ENCODE assay signal across 16 cellular contexts in the genomic region with DNA sequence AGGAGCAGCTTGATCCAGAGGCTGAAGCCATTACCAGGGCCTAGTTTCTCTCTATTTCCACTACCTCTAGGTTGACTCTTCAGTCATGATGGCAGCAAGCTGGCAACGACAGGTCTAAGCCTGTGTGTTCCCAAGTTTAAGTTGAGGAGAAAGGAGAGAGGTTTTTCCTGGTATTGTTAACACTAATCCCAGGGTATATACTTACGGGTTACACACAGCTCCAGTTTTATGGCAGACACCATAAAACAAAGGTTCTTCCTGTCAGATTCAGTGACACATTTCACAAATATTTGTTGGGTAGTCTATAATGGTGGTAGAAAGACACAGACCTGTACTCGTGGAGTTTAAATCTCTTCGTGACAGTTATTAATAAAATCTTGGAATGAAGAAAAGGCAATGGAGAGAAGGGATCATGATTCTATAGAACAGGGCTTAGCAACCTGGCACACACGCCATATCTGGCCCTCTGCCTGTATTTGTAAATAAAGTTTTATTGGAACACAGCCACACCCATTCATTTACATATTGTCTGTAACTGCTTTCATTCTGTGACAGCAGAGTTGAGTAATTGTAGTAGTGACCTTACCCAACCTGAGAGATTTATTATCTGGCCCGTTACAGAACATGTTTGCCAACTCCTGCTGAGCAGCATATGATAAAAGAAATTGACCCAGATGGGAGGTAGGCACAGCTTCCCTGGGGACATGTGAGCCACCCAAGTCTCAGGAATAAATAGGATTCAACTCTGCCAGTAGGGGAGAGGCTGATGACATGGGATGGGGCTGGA.
"Had no signal": no experiment of that assay in that cellular context is flagged by ENCODE, and none has a peak within 500 bp of the region (broad histone marks: within the 10 kb centered on the region; RNA-seq: fewer than 3 reads in every experiment).

No MANE protein-coding gene starts in this region.

- ATAC-seq: activated CD8-positive, alpha-beta memory T cell treated with anti-CD3 and anti-CD28 coated beads, Interleukin-2, amount 10 ng/mL, durations not matched to agents 7 days and 5 days; lower lobe of right lung; naive thymus-derived CD4-positive, alpha-beta T cell; right cardiac atrium; stimulated activated effector memory CD8-positive, alpha-beta T cell treated with anti-CD3 and anti-CD28 coated beads, Interleukin-12 subunit alpha, Interleukin-12 subunit beta, amount 100 ng/mL, for 72 hours had no signal

- H3K27ac Mint-ChIP-seq: activated CD8-positive, alpha-beta memory T cell treated with anti-CD3 and anti-CD28 coated beads, Interleukin-2, amount 10 ng/mL, durations not matched to agents 7 days and 5 days; activated naive CD4-positive, alpha-beta T cell treated with anti-CD3 and anti-CD28 coated beads, Interleukin-2, amount 50 U/mL, for 24 hours; activated T-cell treated with anti-CD3 and anti-CD28 coated beads, Interleukin-2, amount 50 U/mL, for 24 hours; naive thymus-derived CD4-positive, alpha-beta T cell; stimulated activated effector memory CD8-positive, alpha-beta T cell treated with anti-CD3 and anti-CD28 coated beads, Interleukin-12 subunit alpha, Interleukin-12 subunit beta, amount 100 ng/mL, for 72 hours had no signal

- H3K9me3 Mint-ChIP-seq: activated naive CD4-positive, alpha-beta T cell treated with anti-CD3 and anti-CD28 coated beads, Interleukin-2, amount 50 U/mL, for 24 hours; activated T-cell treated with anti-CD3 and anti-CD28 coated beads, Interleukin-2, amount 50 U/mL, for 24 hours; stimulated activated effector memory CD8-positive, alpha-beta T cell treated with anti-CD3 and anti-CD28 coated beads, Interleukin-12 subunit alpha, Interleukin-12 subunit beta, amount 100 ng/mL, for 72 hours had no signal

- H3K27me3 Mint-ChIP-seq: activated CD8-positive, alpha-beta memory T cell treated with anti-CD3 and anti-CD28 coated beads, Interleukin-2, amount 10 ng/mL, durations not matched to agents 7 days and 5 days; activated naive CD4-positive, alpha-beta T cell treated with anti-CD3 and anti-CD28 coated beads, Interleukin-2, amount 50 U/mL, for 24 hours; activated T-cell treated with anti-CD3 and anti-CD28 coated beads, Interleukin-2, amount 50 U/mL, for 24 hours had no signal

- H3K4me1 ChIP-seq: lower lobe of right lung had no signal

- H3K4me3 ChIP-seq: lower lobe of right lung, thyroid gland had no signal

- H3K27ac ChIP-seq: brain microvascular endothelial cell, lower lobe of right lung, neutrophil, thyroid gland had no signal

- H3K9me3 ChIP-seq: lower lobe of right lung, neutrophil, thyroid gland had no signal

- H3K4me3 Mint-ChIP-seq: activated CD8-positive, alpha-beta memory T cell treated with anti-CD3 and anti-CD28 coated beads, Interleukin-2, amount 10 ng/mL, durations not matched to agents 7 days and 5 days; activated naive CD4-positive, alpha-beta T cell treated with anti-CD3 and anti-CD28 coated beads, Interleukin-2, amount 50 U/mL, for 24 hours; activated T-cell treated with anti-CD3 and anti-CD28 coated beads, Interleukin-2, amount 50 U/mL, for 24 hours; naive thymus-derived CD4-positive, alpha-beta T cell; stimulated activated effector memory CD8-positive, alpha-beta T cell treated with anti-CD3 and anti-CD28 coated beads, Interleukin-12 subunit alpha, Interleukin-12 subunit beta, amount 100 ng/mL, for 72 hours had no signal

- H3K36me3 Mint-ChIP-seq: activated CD8-positive, alpha-beta memory T cell treated with anti-CD3 and anti-CD28 coated beads, Interleukin-2, amount 10 ng/mL, durations not matched to agents 7 days and 5 days; activated naive CD4-positive, alpha-beta T cell treated with anti-CD3 and anti-CD28 coated beads, Interleukin-2, amount 50 U/mL, for 24 hours; naive thymus-derived CD4-positive, alpha-beta T cell; stimulated activated effector memory CD8-positive, alpha-beta T cell treated with anti-CD3 and anti-CD28 coated beads, Interleukin-12 subunit alpha, Interleukin-12 subunit beta, amount 100 ng/mL, for 72 hours had no signal

- H3K4me1 Mint-ChIP-seq: activated CD8-positive, alpha-beta memory T cell treated with anti-CD3 and anti-CD28 coated beads, Interleukin-2, amount 10 ng/mL, durations not matched to agents 7 days and 5 days; activated naive CD4-positive, alpha-beta T cell treated with anti-CD3 and anti-CD28 coated beads, Interleukin-2, amount 50 U/mL, for 24 hours; stimulated activated effector memory CD8-positive, alpha-beta T cell treated with anti-CD3 and anti-CD28 coated beads, Interleukin-12 subunit alpha, Interleukin-12 subunit beta, amount 100 ng/mL, for 72 hours had no signal

- FAIRE-seq: small intestine had no signal

- DNase-seq: activated CD4-positive, alpha-beta T cell treated with anti-CD3 and anti-CD28 coated beads for 1 hour; activated CD4-positive, alpha-beta T cell treated with anti-CD3 and anti-CD28 coated beads, Interleukin-2, amount 50 U/mL, for 48 hours; activated CD8-positive, alpha-beta memory T cell treated with anti-CD3 and anti-CD28 coated beads, Interleukin-2, amount 10 ng/mL, durations not matched to agents 7 days and 5 days; activated effector memory CD4-positive, alpha-beta T cell treated with Interleukin-2 at 50 U/mL for 16 hours; activated T-cell treated with anti-CD3 and anti-CD28 coated beads, Interleukin-2, amount 50 U/mL, for 24 hours; amniotic stem cell; brain microvascular endothelial cell; effector memory CD4-positive, alpha-beta T cell; naive thymus-derived CD4-positive, alpha-beta T cell; right cardiac atrium; small intestine; thyroid gland had no signal

- H3K36me3 ChIP-seq: brain microvascular endothelial cell, lower lobe of right lung, neutrophil, thyroid gland had no signal

- H3K27me3 ChIP-seq: brain microvascular endothelial cell, neutrophil, thyroid gland had no signal
